In the genomic region with DNA sequence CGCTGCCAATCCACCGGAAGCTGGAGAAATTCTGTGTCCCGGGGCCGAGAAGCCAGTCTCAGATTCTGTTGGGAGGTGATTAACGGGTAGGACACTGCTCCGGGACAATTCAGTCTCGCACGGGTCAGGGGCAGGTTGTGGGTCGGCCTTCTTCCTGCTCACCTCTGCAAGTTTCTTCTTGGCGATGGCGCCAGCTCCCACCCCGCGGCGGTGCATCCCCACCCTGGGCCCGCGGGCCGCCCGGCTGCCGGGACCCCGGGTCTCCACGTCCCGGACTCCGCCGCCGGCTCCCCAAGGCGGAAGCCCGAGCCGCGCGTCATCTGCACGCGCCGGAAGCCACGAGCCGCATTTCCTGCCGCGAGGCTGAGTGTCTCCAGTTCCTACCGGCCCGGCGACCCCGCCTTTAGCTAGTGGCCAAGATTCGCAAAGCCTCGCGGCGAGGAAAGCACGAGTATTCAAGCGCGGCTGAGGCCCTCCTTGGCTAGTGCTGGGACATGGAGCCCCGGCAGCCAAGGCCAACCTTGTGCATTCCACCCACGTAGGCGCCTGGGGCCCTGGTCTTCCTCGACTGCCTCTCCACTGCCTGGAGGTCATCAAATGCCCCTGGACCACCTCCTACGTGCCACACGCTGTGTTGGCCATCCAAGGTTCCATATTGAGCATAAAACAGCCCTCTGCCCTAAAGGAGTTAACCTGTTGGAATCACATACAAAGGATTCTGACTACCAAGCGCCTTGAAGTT, we compare ENCODE assay signal across 1 cellular context.
TF ChIP-seq lines count a peak whose summit lies in the region.

A gene with protein sequence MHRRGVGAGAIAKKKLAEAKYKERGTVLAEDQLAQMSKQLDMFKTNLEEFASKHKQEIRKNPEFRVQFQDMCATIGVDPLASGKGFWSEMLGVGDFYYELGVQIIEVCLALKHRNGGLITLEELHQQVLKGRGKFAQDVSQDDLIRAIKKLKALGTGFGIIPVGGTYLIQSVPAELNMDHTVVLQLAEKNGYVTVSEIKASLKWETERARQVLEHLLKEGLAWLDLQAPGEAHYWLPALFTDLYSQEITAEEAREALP (minus strand): TSS at position 324 of the 742 bp plus-strand sequence. CDS start 108 bp downstream, at position 216.

TF ChIP-seq in HepG2, 621 proteins besides CTCF, POLR2A, EP300 and RAD21 (continued from another document and continues in another):
- TF ChIP-seq, protein P1, sequence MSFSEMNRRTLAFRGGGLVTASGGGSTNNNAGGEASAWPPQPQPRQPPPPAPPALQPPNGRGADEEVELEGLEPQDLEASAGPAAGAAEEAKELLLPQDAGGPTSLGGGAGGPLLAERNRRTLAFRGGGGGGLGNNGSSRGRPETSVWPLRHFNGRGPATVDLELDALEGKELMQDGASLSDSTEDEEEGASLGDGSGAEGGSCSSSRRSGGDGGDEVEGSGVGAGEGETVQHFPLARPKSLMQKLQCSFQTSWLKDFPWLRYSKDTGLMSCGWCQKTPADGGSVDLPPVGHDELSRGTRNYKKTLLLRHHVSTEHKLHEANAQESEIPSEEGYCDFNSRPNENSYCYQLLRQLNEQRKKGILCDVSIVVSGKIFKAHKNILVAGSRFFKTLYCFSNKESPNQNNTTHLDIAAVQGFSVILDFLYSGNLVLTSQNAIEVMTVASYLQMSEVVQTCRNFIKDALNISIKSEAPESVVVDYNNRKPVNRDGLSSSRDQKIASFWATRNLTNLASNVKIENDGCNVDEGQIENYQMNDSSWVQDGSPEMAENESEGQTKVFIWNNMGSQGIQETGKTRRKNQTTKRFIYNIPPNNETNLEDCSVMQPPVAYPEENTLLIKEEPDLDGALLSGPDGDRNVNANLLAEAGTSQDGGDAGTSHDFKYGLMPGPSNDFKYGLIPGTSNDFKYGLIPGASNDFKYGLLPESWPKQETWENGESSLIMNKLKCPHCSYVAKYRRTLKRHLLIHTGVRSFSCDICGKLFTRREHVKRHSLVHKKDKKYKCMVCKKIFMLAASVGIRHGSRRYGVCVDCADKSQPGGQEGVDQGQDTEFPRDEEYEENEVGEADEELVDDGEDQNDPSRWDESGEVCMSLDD (CRISPR knock-in tag; IDR thresholded peaks at IDR 0.05; ENCODE audit: borderline replicate concordance), result no peak
- no peak for TF ChIP-seq ZNF7 (CRISPR knock-in tag; IDR thresholded peaks at IDR 0.05)
- TF ChIP-seq ZIK1 (CRISPR knock-in tag; IDR thresholded peaks at IDR 0.05; ENCODE audit: borderline replicate concordance, low read depth), result no peak
- TF ChIP-seq ZNF563 (CRISPR knock-in tag; IDR thresholded peaks at IDR 0.05), result peak; percentile 94; the same call in 1 of the 2 replicates
- peak; percentile 96 for TF ChIP-seq CHCHD3 (CRISPR knock-in tag; IDR thresholded peaks at IDR 0.05)
- TF ChIP-seq FOXO1 (CRISPR knock-in tag; IDR thresholded peaks at IDR 0.05), result peak; percentile 83
- TF ChIP-seq, protein P2, sequence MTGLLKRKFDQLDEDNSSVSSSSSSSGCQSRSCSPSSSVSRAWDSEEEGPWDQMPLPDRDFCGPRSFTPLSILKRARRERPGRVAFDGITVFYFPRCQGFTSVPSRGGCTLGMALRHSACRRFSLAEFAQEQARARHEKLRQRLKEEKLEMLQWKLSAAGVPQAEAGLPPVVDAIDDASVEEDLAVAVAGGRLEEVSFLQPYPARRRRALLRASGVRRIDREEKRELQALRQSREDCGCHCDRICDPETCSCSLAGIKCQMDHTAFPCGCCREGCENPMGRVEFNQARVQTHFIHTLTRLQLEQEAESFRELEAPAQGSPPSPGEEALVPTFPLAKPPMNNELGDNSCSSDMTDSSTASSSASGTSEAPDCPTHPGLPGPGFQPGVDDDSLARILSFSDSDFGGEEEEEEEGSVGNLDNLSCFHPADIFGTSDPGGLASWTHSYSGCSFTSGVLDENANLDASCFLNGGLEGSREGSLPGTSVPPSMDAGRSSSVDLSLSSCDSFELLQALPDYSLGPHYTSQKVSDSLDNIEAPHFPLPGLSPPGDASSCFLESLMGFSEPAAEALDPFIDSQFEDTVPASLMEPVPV (CRISPR knock-in tag; IDR thresholded peaks at IDR 0.05), result peak; percentile 76
- TF ChIP-seq PHF5A (CRISPR knock-in tag; IDR thresholded peaks at IDR 0.05; ENCODE audit: low read depth, unreplicated experiment), result no peak
- peak; percentile 86 for TF ChIP-seq ZFP90 (CRISPR knock-in tag; IDR thresholded peaks at IDR 0.05; ENCODE audit: borderline replicate concordance)
- peak; percentile 98 for TF ChIP-seq KMT2A (CRISPR knock-in tag; IDR thresholded peaks at IDR 0.05)
- peak; percentile 39; the same call in 1 of the 2 replicates for TF ChIP-seq CHD4 (IDR thresholded peaks at IDR 0.05; ENCODE audit: borderline replicate concordance, low read length)
- peak; percentile 63; the same call in 1 of the 2 replicates for TF ChIP-seq MIER3 (CRISPR knock-in tag; IDR thresholded peaks at IDR 0.05; ENCODE audit: borderline replicate concordance)
- TF ChIP-seq GABPA (IDR thresholded peaks at IDR 0.05; ENCODE audit: low read depth, low read length), result peak; percentile 97
- TF ChIP-seq GABPA (CRISPR knock-in tag; IDR thresholded peaks at IDR 0.05; ENCODE audit: low read depth), result peak; percentile 94
- 0 out of 2 replicates have a peak, but pooled peaks have one; percentile 9 for TF ChIP-seq NCOR1 (IDR thresholded peaks at IDR 0.05; ENCODE audit: borderline replicate concordance, low read length)
- no peak for TF ChIP-seq KDM1A (CRISPR knock-in tag; IDR thresholded peaks at IDR 0.05)
- 0 out of 2 replicates have a peak, but pooled peaks have one; percentile 73 for TF ChIP-seq PAWR (CRISPR knock-in tag; IDR thresholded peaks at IDR 0.05; ENCODE audit: borderline replicate concordance)
- TF ChIP-seq NFE2L2 (IDR thresholded peaks at IDR 0.05; ENCODE audit: low read length), result no peak
- no peak; the same call in none of the 2 replicates for TF ChIP-seq IRX3 (CRISPR knock-in tag; IDR thresholded peaks at IDR 0.05; ENCODE audit: borderline replicate concordance, low read depth)
- TF ChIP-seq, protein P3, sequence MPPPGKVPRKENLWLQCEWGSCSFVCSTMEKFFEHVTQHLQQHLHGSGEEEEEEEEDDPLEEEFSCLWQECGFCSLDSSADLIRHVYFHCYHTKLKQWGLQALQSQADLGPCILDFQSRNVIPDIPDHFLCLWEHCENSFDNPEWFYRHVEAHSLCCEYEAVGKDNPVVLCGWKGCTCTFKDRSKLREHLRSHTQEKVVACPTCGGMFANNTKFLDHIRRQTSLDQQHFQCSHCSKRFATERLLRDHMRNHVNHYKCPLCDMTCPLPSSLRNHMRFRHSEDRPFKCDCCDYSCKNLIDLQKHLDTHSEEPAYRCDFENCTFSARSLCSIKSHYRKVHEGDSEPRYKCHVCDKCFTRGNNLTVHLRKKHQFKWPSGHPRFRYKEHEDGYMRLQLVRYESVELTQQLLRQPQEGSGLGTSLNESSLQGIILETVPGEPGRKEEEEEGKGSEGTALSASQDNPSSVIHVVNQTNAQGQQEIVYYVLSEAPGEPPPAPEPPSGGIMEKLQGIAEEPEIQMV (CRISPR knock-in tag; IDR thresholded peaks at IDR 0.05; ENCODE audit: low read depth), result peak; percentile 82
- TF ChIP-seq ZNF781 (CRISPR knock-in tag; IDR thresholded peaks at IDR 0.05; ENCODE audit: borderline replicate concordance, not compliant biosample characterization), result peak; percentile 98
- peak; percentile 83 for TF ChIP-seq YY1 (IDR thresholded peaks at IDR 0.05; ENCODE audit: insufficient read depth, insufficient replicate concordance, low read depth, low read length)
- TF ChIP-seq NR2C2 (CRISPR knock-in tag; IDR thresholded peaks at IDR 0.05; ENCODE audit: borderline replicate concordance), result peak; percentile 88
- TF ChIP-seq PRMT3 (CRISPR knock-in tag; IDR thresholded peaks at IDR 0.05; ENCODE audit: borderline replicate concordance, low read depth), result peak; percentile 88; the same call in 1 of the 2 replicates
- peak; percentile 88 for TF ChIP-seq ZC3H13 (CRISPR knock-in tag; IDR thresholded peaks at IDR 0.05)
- no peak for TF ChIP-seq HMG20A (CRISPR knock-in tag; IDR thresholded peaks at IDR 0.05; ENCODE audit: borderline replicate concordance)
- no peak for TF ChIP-seq ARNTL (CRISPR knock-in tag; IDR thresholded peaks at IDR 0.05)
- peak; percentile 98 for TF ChIP-seq SALL2 (CRISPR knock-in tag; IDR thresholded peaks at IDR 0.05)
- TF ChIP-seq, protein P4, sequence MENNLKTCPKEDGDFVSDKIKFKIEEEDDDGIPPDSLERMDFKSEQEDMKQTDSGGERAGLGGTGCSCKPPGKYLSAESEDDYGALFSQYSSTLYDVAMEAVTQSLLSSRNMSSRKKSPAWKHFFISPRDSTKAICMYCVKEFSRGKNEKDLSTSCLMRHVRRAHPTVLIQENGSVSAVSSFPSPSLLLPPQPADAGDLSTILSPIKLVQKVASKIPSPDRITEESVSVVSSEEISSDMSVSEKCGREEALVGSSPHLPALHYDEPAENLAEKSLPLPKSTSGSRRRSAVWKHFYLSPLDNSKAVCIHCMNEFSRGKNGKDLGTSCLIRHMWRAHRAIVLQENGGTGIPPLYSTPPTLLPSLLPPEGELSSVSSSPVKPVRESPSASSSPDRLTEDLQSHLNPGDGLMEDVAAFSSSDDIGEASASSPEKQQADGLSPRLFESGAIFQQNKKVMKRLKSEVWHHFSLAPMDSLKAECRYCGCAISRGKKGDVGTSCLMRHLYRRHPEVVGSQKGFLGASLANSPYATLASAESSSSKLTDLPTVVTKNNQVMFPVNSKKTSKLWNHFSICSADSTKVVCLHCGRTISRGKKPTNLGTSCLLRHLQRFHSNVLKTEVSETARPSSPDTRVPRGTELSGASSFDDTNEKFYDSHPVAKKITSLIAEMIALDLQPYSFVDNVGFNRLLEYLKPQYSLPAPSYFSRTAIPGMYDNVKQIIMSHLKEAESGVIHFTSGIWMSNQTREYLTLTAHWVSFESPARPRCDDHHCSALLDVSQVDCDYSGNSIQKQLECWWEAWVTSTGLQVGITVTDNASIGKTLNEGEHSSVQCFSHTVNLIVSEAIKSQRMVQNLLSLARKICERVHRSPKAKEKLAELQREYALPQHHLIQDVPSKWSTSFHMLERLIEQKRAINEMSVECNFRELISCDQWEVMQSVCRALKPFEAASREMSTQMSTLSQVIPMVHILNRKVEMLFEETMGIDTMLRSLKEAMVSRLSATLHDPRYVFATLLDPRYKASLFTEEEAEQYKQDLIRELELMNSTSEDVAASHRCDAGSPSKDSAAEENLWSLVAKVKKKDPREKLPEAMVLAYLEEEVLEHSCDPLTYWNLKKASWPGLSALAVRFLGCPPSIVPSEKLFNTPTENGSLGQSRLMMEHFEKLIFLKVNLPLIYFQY (CRISPR knock-in tag; IDR thresholded peaks at IDR 0.05; ENCODE audit: borderline replicate concordance), result peak; percentile 52
- TF ChIP-seq ZNF501 (CRISPR knock-in tag; IDR thresholded peaks at IDR 0.05), result peak; percentile 77
- no peak for TF ChIP-seq SMC3 (IDR thresholded peaks at IDR 0.05; ENCODE audit: low read length)
- TF ChIP-seq ZNF567 (CRISPR knock-in tag; IDR thresholded peaks at IDR 0.05; ENCODE audit: borderline replicate concordance), result peak; percentile 98
- TF ChIP-seq SMARCC2 (IDR thresholded peaks at IDR 0.05), result no peak
- TF ChIP-seq, protein P5, sequence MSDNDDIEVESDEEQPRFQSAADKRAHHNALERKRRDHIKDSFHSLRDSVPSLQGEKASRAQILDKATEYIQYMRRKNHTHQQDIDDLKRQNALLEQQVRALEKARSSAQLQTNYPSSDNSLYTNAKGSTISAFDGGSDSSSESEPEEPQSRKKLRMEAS (IDR thresholded peaks at IDR 0.05), result peak; percentile 99
- TF ChIP-seq, protein P6, sequence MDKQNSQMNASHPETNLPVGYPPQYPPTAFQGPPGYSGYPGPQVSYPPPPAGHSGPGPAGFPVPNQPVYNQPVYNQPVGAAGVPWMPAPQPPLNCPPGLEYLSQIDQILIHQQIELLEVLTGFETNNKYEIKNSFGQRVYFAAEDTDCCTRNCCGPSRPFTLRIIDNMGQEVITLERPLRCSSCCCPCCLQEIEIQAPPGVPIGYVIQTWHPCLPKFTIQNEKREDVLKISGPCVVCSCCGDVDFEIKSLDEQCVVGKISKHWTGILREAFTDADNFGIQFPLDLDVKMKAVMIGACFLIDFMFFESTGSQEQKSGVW (CRISPR knock-in tag; IDR thresholded peaks at IDR 0.05; ENCODE audit: borderline replicate concordance), result no peak
- TF ChIP-seq KLF9 (CRISPR knock-in tag; IDR thresholded peaks at IDR 0.05; ENCODE audit: low read depth), result no peak
- 0 out of 2 replicates have a peak, but pooled peaks have one; percentile 27 for TF ChIP-seq ZNF878 (CRISPR knock-in tag; IDR thresholded peaks at IDR 0.05)
- peak; percentile 69 for TF ChIP-seq SRSF1 (optimal IDR thresholded peaks at IDR 0.05; ENCODE audit: low read depth, low read length)
- TF ChIP-seq ZNF124 (CRISPR knock-in tag; IDR thresholded peaks at IDR 0.05), result peak; percentile 93
- TF ChIP-seq, protein P7, sequence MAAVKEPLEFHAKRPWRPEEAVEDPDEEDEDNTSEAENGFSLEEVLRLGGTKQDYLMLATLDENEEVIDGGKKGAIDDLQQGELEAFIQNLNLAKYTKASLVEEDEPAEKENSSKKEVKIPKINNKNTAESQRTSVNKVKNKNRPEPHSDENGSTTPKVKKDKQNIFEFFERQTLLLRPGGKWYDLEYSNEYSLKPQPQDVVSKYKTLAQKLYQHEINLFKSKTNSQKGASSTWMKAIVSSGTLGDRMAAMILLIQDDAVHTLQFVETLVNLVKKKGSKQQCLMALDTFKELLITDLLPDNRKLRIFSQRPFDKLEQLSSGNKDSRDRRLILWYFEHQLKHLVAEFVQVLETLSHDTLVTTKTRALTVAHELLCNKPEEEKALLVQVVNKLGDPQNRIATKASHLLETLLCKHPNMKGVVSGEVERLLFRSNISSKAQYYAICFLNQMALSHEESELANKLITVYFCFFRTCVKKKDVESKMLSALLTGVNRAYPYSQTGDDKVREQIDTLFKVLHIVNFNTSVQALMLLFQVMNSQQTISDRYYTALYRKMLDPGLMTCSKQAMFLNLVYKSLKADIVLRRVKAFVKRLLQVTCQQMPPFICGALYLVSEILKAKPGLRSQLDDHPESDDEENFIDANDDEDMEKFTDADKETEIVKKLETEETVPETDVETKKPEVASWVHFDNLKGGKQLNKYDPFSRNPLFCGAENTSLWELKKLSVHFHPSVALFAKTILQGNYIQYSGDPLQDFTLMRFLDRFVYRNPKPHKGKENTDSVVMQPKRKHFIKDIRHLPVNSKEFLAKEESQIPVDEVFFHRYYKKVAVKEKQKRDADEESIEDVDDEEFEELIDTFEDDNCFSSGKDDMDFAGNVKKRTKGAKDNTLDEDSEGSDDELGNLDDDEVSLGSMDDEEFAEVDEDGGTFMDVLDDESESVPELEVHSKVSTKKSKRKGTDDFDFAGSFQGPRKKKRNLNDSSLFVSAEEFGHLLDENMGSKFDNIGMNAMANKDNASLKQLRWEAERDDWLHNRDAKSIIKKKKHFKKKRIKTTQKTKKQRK (IDR thresholded peaks at IDR 0.05; ENCODE audit: low read length), result no peak
- peak; percentile 83 for TF ChIP-seq ZNF709 (CRISPR knock-in tag; IDR thresholded peaks at IDR 0.05)
- TF ChIP-seq ZNF564 (CRISPR knock-in tag; IDR thresholded peaks at IDR 0.05), result peak; percentile 93
- no peak for TF ChIP-seq PHB2 (IDR thresholded peaks at IDR 0.05; ENCODE audit: partially characterized antibody)
- peak; percentile 76; the same call in 1 of the 2 replicates for TF ChIP-seq KLF6 (CRISPR knock-in tag; IDR thresholded peaks at IDR 0.05)
- TF ChIP-seq FIP1L1 (IDR thresholded peaks at IDR 0.05; ENCODE audit: borderline replicate concordance, insufficient read depth, low read depth, low read length), result no peak
- peak; percentile 95 for TF ChIP-seq ZNF569 (CRISPR knock-in tag; IDR thresholded peaks at IDR 0.05; ENCODE audit: borderline replicate concordance)
- TF ChIP-seq RELA (CRISPR knock-in tag; IDR thresholded peaks at IDR 0.05), result no peak
- peak; percentile 74; the same call in 1 of the 2 replicates for TF ChIP-seq TEAD2 (CRISPR knock-in tag; IDR thresholded peaks at IDR 0.05)
- TF ChIP-seq, protein P8, sequence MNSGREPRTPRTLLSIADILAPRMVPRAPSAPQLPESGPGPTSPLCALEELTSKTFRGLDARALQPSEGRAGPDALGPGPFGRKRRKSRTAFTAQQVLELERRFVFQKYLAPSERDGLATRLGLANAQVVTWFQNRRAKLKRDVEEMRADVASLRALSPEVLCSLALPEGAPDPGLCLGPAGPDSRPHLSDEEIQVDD (CRISPR knock-in tag; IDR thresholded peaks at IDR 0.05; ENCODE audit: borderline replicate concordance), result peak; percentile 84; the same call in 1 of the 2 replicates
